In genomic region chr4:189092596-189092995, GRCh38 we compare ENCODE assay signal across 15 cellular contexts.
DNase-seq lines count a peak whose midpoint lies in the region; ATAC-seq and TF ChIP-seq lines count a peak whose summit lies in the region.
"Had no signal": no experiment of that assay in that cellular context is flagged by ENCODE, and none has a peak within 500 bp of the region (broad histone marks: within the 10 kb centered on the region; RNA-seq: fewer than 3 reads in every experiment).

No MANE protein-coding gene starts in this region.

- DNase-seq in ELR (ENCODE audit: low read depth) (peak; percentile 21), MM.1S (peak; percentile 76), SW480 (ENCODE audit: low spot score) (peak; percentile 29), mesenchymal stem cell (peak; percentile 55), ascending aorta (ENCODE audit: low spot score in 2 of 2) (no peak), glutamatergic neuron (no peak)
- DNase-seq: activated CD8-positive, alpha-beta T cell treated with anti-CD3 and anti-CD28 coated beads, Interleukin-2, amount 10 ng/mL, durations not matched to agents 7 days and 5 days; CD4-positive, alpha-beta T cell; heart right ventricle; naive thymus-derived CD4-positive, alpha-beta T cell; right cardiac atrium; stomach had no signal

- H3K14ac ChIP-seq in mesenchymal stem cell (ENCODE audit: low read length in 2 of 2) = no peak overlapping the region

- H3K27me3 ChIP-seq in MM.1S (replicated peaks; ENCODE audit: insufficient read depth, low read length) (no peaks in the 10 kb centered on the region), mesenchymal stem cell (ENCODE audit: control insufficient read depth in 1 of 2, insufficient read depth in 1 of 2, low read length in 2 of 2) (no peaks in the 10 kb centered on the region), ascending aorta (no peaks in the 10 kb centered on the region), gastroesophageal sphincter (no peaks in the 10 kb centered on the region)
- H3K27me3 ChIP-seq: heart right ventricle, stomach had no signal

- TF ChIP-seq CTCF in MM.1S (IDR thresholded peaks at IDR 0.05; ENCODE audit: low read length) = no peak
- no peak for TF ChIP-seq CTCF in ascending aorta (IDR thresholded peaks at IDR 0.05)
- no peak for TF ChIP-seq CTCF in glutamatergic neuron (IDR thresholded peaks at IDR 0.05; ENCODE audit: partially characterized antibody, unreplicated experiment)
- no peak for TF ChIP-seq CTCF in gastroesophageal sphincter (IDR thresholded peaks at IDR 0.05)

- H3K18ac ChIP-seq in mesenchymal stem cell (ENCODE audit: low read depth in 1 of 2, low read length in 2 of 2) = peak overlapping the region in 1 of 2 experiments; percentile 57

- no peak overlapping the region for H4K8ac ChIP-seq in mesenchymal stem cell (ENCODE audit: low read length)

- peak overlapping the region in 1 of 2 experiments; percentile 52 for H3K4ac ChIP-seq in mesenchymal stem cell (ENCODE audit: low read depth in 1 of 2, low read length in 2 of 2)

- ATAC-seq in GM19395 (IDR thresholded peaks at IDR 0.05; ENCODE audit: unreplicated experiment) (no peak), gastroesophageal sphincter (no peak)
- ATAC-seq: activated CD8-positive, alpha-beta T cell treated with anti-CD3 and anti-CD28 coated beads, Interleukin-2, amount 10 ng/mL, durations not matched to agents 7 days and 5 days; heart right ventricle; left lobe of liver; naive thymus-derived CD4-positive, alpha-beta T cell; right cardiac atrium had no signal

- no peaks in the 10 kb centered on the region for H3K36me3 Mint-ChIP-seq in glutamatergic neuron (ENCODE audit: unreplicated experiment)
- H3K36me3 Mint-ChIP-seq: naive thymus-derived CD4-positive, alpha-beta T cell had no signal

- 30% methylated on average over 4 of the region's 4 CpGs for WGBS in mesenchymal stem cell
- WGBS in gastroesophageal sphincter (ENCODE audit: low coverage in 1 of 2), 2 donors = 48 to 50% methylated on average over 4 of the region's 4 CpGs

- H3K9me3 Mint-ChIP-seq in glutamatergic neuron (ENCODE audit: unreplicated experiment) = no peaks in the 10 kb centered on the region

- no peak overlapping the region for H2BK5ac ChIP-seq in mesenchymal stem cell (ENCODE audit: low read depth, low read length, poor library complexity, severe bottlenecking)

- H3K27me3 Mint-ChIP-seq in glutamatergic neuron (ENCODE audit: unreplicated experiment) = no peaks in the 10 kb centered on the region
- H3K27me3 Mint-ChIP-seq: CD4-positive, alpha-beta T cell; naive thymus-derived CD4-positive, alpha-beta T cell had no signal

- H3K4me1 ChIP-seq in MM.1S (ENCODE audit: low read length) (no peaks in the 10 kb centered on the region; the same call in 1 of the 2 replicates), mesenchymal stem cell (ENCODE audit: control insufficient read depth, insufficient read depth, low read depth, low read length) (peaks cover 2% of the 10 kb centered on the region), ascending aorta (no peaks in the 10 kb centered on the region), gastroesophageal sphincter (no peaks in the 10 kb centered on the region)
- H3K4me1 ChIP-seq: heart right ventricle, stomach had no signal

- H3K9me3 ChIP-seq in MM.1S (replicated peaks; ENCODE audit: insufficient read depth, low read length) (no peaks in the 10 kb centered on the region), mesenchymal stem cell (ENCODE audit: control insufficient read depth, low read length) (no peaks in the 10 kb centered on the region), ascending aorta (no peaks in the 10 kb centered on the region), gastroesophageal sphincter (no peaks in the 10 kb centered on the region)

- intact Hi-C loops in ascending aorta (cut with DNase I) = no loop called here

- peak overlapping the region; percentile 51; the same call in 1 of the 2 replicates for H3K4me2 ChIP-seq in MM.1S (ENCODE audit: low read depth, low read length)
- H3K4me2 ChIP-seq in mesenchymal stem cell (ENCODE audit: low read length, poor library complexity, severe bottlenecking) = no peak overlapping the region

- no peak overlapping the region for H2BK120ac ChIP-seq in mesenchymal stem cell (ENCODE audit: low read depth, low read length)

- no peaks in the 10 kb centered on the region for H3K79me2 ChIP-seq in MM.1S (ENCODE audit: low read length)

- H3K9ac ChIP-seq in MM.1S (ENCODE audit: low read length) (no peak overlapping the region), mesenchymal stem cell (ENCODE audit: low read length) (no peak overlapping the region)

- no peaks in the 10 kb centered on the region for H3K79me1 ChIP-seq in mesenchymal stem cell (replicated peaks; ENCODE audit: low read length, poor library complexity, severe bottlenecking)

- no peak overlapping the region for H2BK15ac ChIP-seq in mesenchymal stem cell (ENCODE audit: low read depth, poor library complexity, severe bottlenecking)

- no peak for TF ChIP-seq EP300 in gastroesophageal sphincter (IDR thresholded peaks at IDR 0.05)

- H3K4me3 Mint-ChIP-seq in glutamatergic neuron (ENCODE audit: unreplicated experiment) = no peak overlapping the region
- H3K4me3 Mint-ChIP-seq: activated CD8-positive, alpha-beta T cell treated with anti-CD3 and anti-CD28 coated beads, Interleukin-2, amount 10 ng/mL, durations not matched to agents 7 days and 5 days; CD4-positive, alpha-beta T cell; naive thymus-derived CD4-positive, alpha-beta T cell had no signal

- H2AK5ac ChIP-seq in mesenchymal stem cell (ENCODE audit: low read length, severe bottlenecking) = no peak overlapping the region

- H3K4me3 ChIP-seq in MM.1S (ENCODE audit: low read length) (peak overlapping the region; percentile 21), mesenchymal stem cell (ENCODE audit: insufficient read depth in 1 of 2, low read depth in 1 of 2, low read length in 2 of 2) (peak overlapping the region in 1 of 2 experiments; percentile 34), ascending aorta (no peak overlapping the region), gastroesophageal sphincter (no peak overlapping the region)
- H3K4me3 ChIP-seq: heart right ventricle, stomach had no signal

- no peak overlapping the region for H3K27ac Mint-ChIP-seq in glutamatergic neuron (ENCODE audit: unreplicated experiment)
- H3K27ac Mint-ChIP-seq: activated CD8-positive, alpha-beta T cell treated with anti-CD3 and anti-CD28 coated beads, Interleukin-2, amount 10 ng/mL, durations not matched to agents 7 days and 5 days; CD4-positive, alpha-beta T cell; naive thymus-derived CD4-positive, alpha-beta T cell had no signal

- H4K91ac ChIP-seq in mesenchymal stem cell (ENCODE audit: low read length) = no peak overlapping the region

- H3K23ac ChIP-seq in mesenchymal stem cell (ENCODE audit: low read length in 2 of 2) = no peak overlapping the region

- H3F3A ChIP-seq in MM.1S (ENCODE audit: insufficient read depth, low read length) = no peaks in the 10 kb centered on the region

- no peak overlapping the region for H3K27ac ChIP-seq in MM.1S (ENCODE audit: low read length)
- no peak overlapping the region for H3K27ac ChIP-seq in mesenchymal stem cell (ENCODE audit: low read length, poor library complexity, severe bottlenecking)
- H3K27ac ChIP-seq in ascending aorta = no peak overlapping the region
- H3K27ac ChIP-seq in gastroesophageal sphincter = no peak overlapping the region
- H3K27ac ChIP-seq: heart right ventricle, stomach had no signal

- no peak for TF ChIP-seq POLR2A in gastroesophageal sphincter (IDR thresholded peaks at IDR 0.05)

- no peaks in the 10 kb centered on the region for H3K4me1 Mint-ChIP-seq in glutamatergic neuron (ENCODE audit: low read depth, unreplicated experiment)
- H3K4me1 Mint-ChIP-seq: naive thymus-derived CD4-positive, alpha-beta T cell had no signal

- H3K9me2 ChIP-seq in MM.1S (replicated peaks; ENCODE audit: insufficient read depth, low read length) = no peaks in the 10 kb centered on the region

- H2AFZ ChIP-seq in MM.1S (ENCODE audit: low read length) (peak overlapping the region; percentile 75), mesenchymal stem cell (ENCODE audit: low read depth, low read length) (no peak overlapping the region)

- H4K20me1 ChIP-seq in MM.1S (ENCODE audit: insufficient read depth, low read length) = no peaks in the 10 kb centered on the region

- H3K36me3 ChIP-seq in MM.1S (replicated peaks; ENCODE audit: insufficient read depth, low read length) (no peaks in the 10 kb centered on the region), mesenchymal stem cell (ENCODE audit: control insufficient read depth in 1 of 2, insufficient read depth in 2 of 2, low read depth in 1 of 2, low read length in 2 of 2) (no peaks in the 10 kb centered on the region), ascending aorta (no peaks in the 10 kb centered on the region), gastroesophageal sphincter (no peaks in the 10 kb centered on the region)
- H3K36me3 ChIP-seq: heart right ventricle, stomach had no signal

- no peak overlapping the region for H2BK12ac ChIP-seq in mesenchymal stem cell (ENCODE audit: low read length in 2 of 2)

Comparison
In these comparisons a context has a peak if more than half of its experiments do, and no peak if none do; other contexts are left out.
1. DNase-seq: peak in ELR (single experiment), MM.1S (single experiment), SW480 (single experiment) and mesenchymal stem cell (single experiment); none in ascending aorta (0 of 2) and glutamatergic neuron (single experiment).